Comparison of ENCODE assay signal across 1 cellular context in the genomic region with DNA sequence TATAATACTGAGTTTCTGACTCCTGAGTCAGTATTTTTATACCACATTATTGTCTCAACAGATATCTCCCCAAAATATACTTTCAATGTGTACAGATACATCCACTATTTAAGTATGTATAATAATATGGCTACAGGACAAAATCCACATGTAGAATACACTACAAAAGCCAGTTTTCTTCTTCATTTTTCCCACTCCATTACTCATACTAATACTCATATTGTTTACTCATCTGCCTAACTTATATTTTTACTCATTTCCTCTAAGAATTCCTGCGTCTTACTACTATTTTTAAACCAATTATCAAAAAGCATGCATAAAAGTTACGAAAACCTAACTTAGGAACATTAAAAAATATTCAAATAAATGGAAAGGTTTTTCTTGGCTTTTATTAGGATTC.
TF ChIP-seq lines count a peak whose summit lies in the region.

No MANE protein-coding gene starts in this region.

TF ChIP-seq in IMR-90, 13 proteins besides CTCF, POLR2A, EP300 and RAD21 (continued from another document):
- TF ChIP-seq NFE2L2 (IDR thresholded peaks at IDR 0.05; ENCODE audit: low read depth, low read length): no peak
- TF ChIP-seq CHD1 (IDR thresholded peaks at IDR 0.05; ENCODE audit: low read depth, low read length): no peak
